In the genomic region with DNA sequence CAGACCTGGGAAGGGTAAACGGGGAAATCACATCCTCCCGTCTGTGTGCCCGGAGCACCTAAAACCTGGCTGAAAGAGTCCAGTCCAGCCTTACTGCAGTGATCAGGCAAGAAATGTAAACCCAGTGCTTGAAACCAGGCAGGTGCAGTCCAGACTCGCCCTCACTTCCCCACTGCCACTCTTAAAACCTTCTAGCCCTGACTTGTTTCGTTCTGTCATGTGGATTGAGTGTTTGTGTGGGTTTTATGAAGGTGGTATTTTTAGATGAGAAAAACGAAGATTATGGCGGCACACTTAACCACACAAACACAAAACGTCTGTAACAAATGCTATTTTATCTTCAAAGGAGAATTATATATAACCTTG, we compare ENCODE assay signal across 8 cellular contexts. TPM values are rescaled to one million over a fixed set of nuclear protein-coding genes. Genes with fewer than 3 reads are reported as not detected.
DNase-seq lines count a peak whose midpoint lies in the region; ATAC-seq and TF ChIP-seq lines count a peak whose summit lies in the region.

No MANE protein-coding gene starts in this region.

- CTCF ChIA-PET in PC-3 (lab: Charles Lee) = no interaction called here

- DNase-seq in DMS79 treated with DMSO at 0.1 percent for 48 hours (lab: John Stamatoyannopoulos, UW) = peak; percentile 80
- DNase-seq in PC-3 = peak; percentile 11
- peak in 1 of 61 donors; percentile 37 for DNase-seq in caudate nucleus (lab: John Stamatoyannopoulos, UW)
- DNase-seq in left lobe of liver (ENCODE audit: low spot score) = no peak

- BruUV-seq in PC-3 (replicated peaks; lab: Mats Ljungman, UMichigan) = no TSS peak

- H3K36me3 ChIP-seq in PC-3 (ENCODE audit: low read depth, low read length) = no peaks in the 10 kb centered on the region; the same call in 1 of the 2 replicates

- intact Hi-C loops in PC-3 (cut with micrococcal nuclease) = no loop called here

- no peak for TF ChIP-seq CTCF in PC-3 (conservative IDR thresholded peaks at IDR 0.05; ENCODE audit: low read depth, low read length)

- H3K9ac ChIP-seq in PC-3 (ENCODE audit: low read length) = peak overlapping the region; percentile 84

- H3K4me1 ChIP-seq in PC-3 (ENCODE audit: insufficient read depth, low read length) (peaks cover 25% of the 10 kb centered on the region), mononuclear cell (ENCODE audit: insufficient read depth, low read length) (peaks cover 27% of the 10 kb centered on the region)

- peak; percentile 20 for TF ChIP-seq POLR2A in GM19193 (IDR thresholded peaks at IDR 0.05; ENCODE audit: extremely low read depth, insufficient read depth, insufficient read length)

- no peaks in the 10 kb centered on the region for H3K27me3 ChIP-seq in PC-3 (ENCODE audit: low read length)
- no peaks in the 10 kb centered on the region for H3K27me3 ChIP-seq in mononuclear cell (ENCODE audit: insufficient read depth, low read length)

- POLR2A ChIA-PET in PC-3 (lab: Charles Lee; ENCODE audit: unreplicated experiment) = no interaction called here

- H3F3A ChIP-seq in PC-3 (ENCODE audit: low read length, unreplicated experiment) = no peaks in the 10 kb centered on the region

- no peaks in the 10 kb centered on the region for H4K20me1 ChIP-seq in PC-3 (ENCODE audit: low read length)

- H3K9me3 ChIP-seq in PC-3 (ENCODE audit: low read length) (no peaks in the 10 kb centered on the region), mononuclear cell (ENCODE audit: low read depth, low read length) (no peaks in the 10 kb centered on the region)

- peak overlapping the region; percentile 96 for H3K4me3 ChIP-seq in PC-3 (ENCODE audit: low read length)
- H3K4me3 ChIP-seq in mononuclear cell (ENCODE audit: low read length) = peak overlapping the region; percentile 71

- no peak overlapping the region for H3K27ac ChIP-seq in PC-3 (ENCODE audit: low read length)
- peak overlapping the region; percentile 85 for H3K27ac ChIP-seq in caudate nucleus (ENCODE audit: low read depth, low read length)

- ATAC-seq in HG03432 (IDR thresholded peaks at IDR 0.05; ENCODE audit: unreplicated experiment) (peak; percentile 28), PC-3 (no peak), left lobe of liver (no peak)
- ATAC-seq in activated CD4-positive, CD25-positive, alpha-beta regulatory T cell treated with anti-CD3 and anti-CD28 coated beads, Interleukin-2, amount 50 U/mL, for 24 hours = no peak

- peak overlapping the region; percentile 99 for H2AFZ ChIP-seq in PC-3 (ENCODE audit: low read length)

- H3K79me2 ChIP-seq in PC-3 (ENCODE audit: low read length) = peaks cover 56% of the 10 kb centered on the region

- H3K9me2 ChIP-seq in PC-3 (replicated peaks; ENCODE audit: low read length) = no peaks in the 10 kb centered on the region

- H3K4me2 ChIP-seq in PC-3 (ENCODE audit: low read length) = peak overlapping the region; percentile 97

RNA-seq across cellular contexts. Expression of a gene that starts 0.8 kb away (rescaled TPM):
- 27.1 and 30.7 TPM in 2 replicates for total RNA-seq in PC-3 (2014; rRNA removed)
- total RNA-seq in mononuclear cell = 30.5 TPM
- total RNA-seq in left lobe of liver = 1.7 TPM

RNA-seq across cellular contexts. Expression of a gene that starts 4.0 kb away (rescaled TPM):
- total RNA-seq in PC-3 (2014; rRNA removed) = 10.1 and 11.1 TPM in 2 replicates
- 30.2 TPM for total RNA-seq in mononuclear cell
- 16.5 TPM for total RNA-seq in left lobe of liver

RNA-seq across cellular contexts. Expression of a gene that starts 48.5 kb away (rescaled TPM):
- total RNA-seq in PC-3 (2014; rRNA removed) (1.0 and 1.3 TPM in 2 replicates), mononuclear cell (0.52 TPM), left lobe of liver (0.88 TPM)

Comparison
In these comparisons a context has a peak if more than half of its experiments do, and no peak if none do; other contexts are left out.
1. RNA of a gene that starts 0.8 kb away (total RNA-seq): 27.1 to 30.7 TPM in PC-3 and 30.5 TPM in mononuclear cell (single experiment); 1.7 TPM in left lobe of liver (single experiment); every median in the first group is over 10 times any median in the second.